ENCODE assay signal across 17 cellular contexts in genomic region chr2:62071760-62072680, GRCh38.
"Had no signal": no experiment of that assay in that cellular context is flagged by ENCODE, and none has a peak within 500 bp of the region (broad histone marks: within the 10 kb centered on the region; RNA-seq: fewer than 3 reads in every experiment).

No MANE protein-coding gene starts in this region.

- ATAC-seq: effector memory CD8-positive, alpha-beta T cell; gastroesophageal sphincter; left cardiac atrium; left ventricle myocardium superior had no signal

- DNase-seq: effector memory CD8-positive, alpha-beta T cell; esophagus squamous epithelium; glutamatergic neuron; kidney; left cardiac atrium; left ventricle myocardium superior; mesenchymal stem cell; naive B cell; posterior cingulate gyrus; small intestine; stimulated activated CD4-positive, alpha-beta T cell treated with anti-CD3 and anti-CD28 coated beads, Interleukin-12 subunit alpha, Interleukin-12 subunit beta, amount 100 ng/mL, for 4 hours; stimulated activated naive CD4-positive, alpha-beta T cell treated with Interleukin-2 at 50 U/mL for 16 hours; thyroid gland had no signal

- H3K36me3 ChIP-seq: thyroid gland had no signal

- H3K4me1 ChIP-seq: thyroid gland had no signal

- H3K4me3 ChIP-seq: esophagus squamous epithelium, gastroesophageal sphincter, lung, thyroid gland had no signal

- H3K9me3 ChIP-seq: thyroid gland had no signal

- H3K27me3 ChIP-seq: esophagus squamous epithelium, gastroesophageal sphincter, thyroid gland had no signal

- FAIRE-seq: colon, kidney, small intestine had no signal

- H3K27ac ChIP-seq: epithelial cell of prostate, esophagus squamous epithelium, gastroesophageal sphincter, thyroid gland had no signal
